In the genomic region with DNA sequence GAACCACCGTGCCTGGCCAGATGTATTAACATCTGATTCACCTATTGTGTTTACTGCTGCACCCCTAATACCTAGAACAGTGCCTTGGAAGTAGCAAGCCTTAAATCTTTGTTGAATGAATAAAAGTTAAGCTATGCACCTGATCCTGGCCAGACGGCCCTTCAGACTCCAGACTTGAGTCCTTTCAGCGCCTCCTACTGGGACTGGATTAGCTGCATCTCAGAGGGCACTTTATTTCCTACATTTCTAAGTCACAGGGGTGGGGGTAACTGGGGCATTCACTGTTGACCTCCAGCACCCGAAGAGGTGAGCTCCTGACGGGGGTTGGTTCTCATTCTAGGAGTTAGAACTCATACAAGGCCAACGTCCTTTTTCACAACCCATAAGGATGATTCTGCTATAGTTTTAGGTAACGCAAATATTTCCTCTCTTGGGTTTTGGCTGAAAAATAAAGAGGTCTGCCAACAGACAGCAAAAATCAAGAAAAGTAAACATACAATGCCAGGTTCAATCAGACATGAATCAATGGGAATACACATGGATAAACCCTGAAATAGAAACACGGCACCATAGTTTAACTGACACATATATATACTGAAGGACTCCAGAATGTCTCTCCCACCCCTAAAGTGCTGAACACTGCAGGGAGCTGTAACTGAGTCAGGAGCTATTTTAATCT, we compare ENCODE assay signal across 10 cellular contexts. TPM values are rescaled to one million over a fixed set of nuclear protein-coding genes. Genes with fewer than 3 reads are reported as not detected.
DNase-seq lines count a peak whose midpoint lies in the region; ATAC-seq, FAIRE-seq and TF ChIP-seq lines count a peak whose summit lies in the region.
"Had no signal": no experiment of that assay in that cellular context is flagged by ENCODE, and none has a peak within 500 bp of the region (broad histone marks: within the 10 kb centered on the region; RNA-seq: fewer than 3 reads in every experiment).

No MANE protein-coding gene starts in this region.

- TF ChIP-seq CTCF in endodermal cell (conservative IDR thresholded peaks at IDR 0.05), result peak; percentile 87
- TF ChIP-seq CTCF in nephron progenitor cell (IDR thresholded peaks at IDR 0.05), result peak; percentile 41

- H3K4me3 Mint-ChIP-seq in endodermal cell, result no peak overlapping the region
- no peak overlapping the region for H3K4me3 Mint-ChIP-seq in nephron progenitor cell

- 71 to 89% methylated on average over 3 to 8 of the region's 8 CpGs for WGBS in endodermal cell (ENCODE audit: insufficient coverage in 1 of 2, insufficient read length in 1 of 2), 2 experiments

- H3K36me3 ChIP-seq in endodermal cell (ENCODE audit: control insufficient read depth, insufficient read depth, low read length), result peaks cover 32% of the 10 kb centered on the region

- H3K9me3 Mint-ChIP-seq in endodermal cell, result no peaks in the 10 kb centered on the region
- H3K9me3 Mint-ChIP-seq in nephron progenitor cell, result no peaks in the 10 kb centered on the region

- H3K27me3 ChIP-seq in endodermal cell (ENCODE audit: control insufficient read depth, insufficient read depth, low read length, poor library complexity, severe bottlenecking), result no peaks in the 10 kb centered on the region

- no peak overlapping the region for H3K27ac ChIP-seq in endodermal cell (ENCODE audit: low read depth, low read length)

- H3K27ac Mint-ChIP-seq in endodermal cell, result no peak overlapping the region
- peak overlapping the region; percentile 20 for H3K27ac Mint-ChIP-seq in nephron progenitor cell

- H3K4me1 Mint-ChIP-seq in endodermal cell, result peaks cover 8% of the 10 kb centered on the region
- H3K4me1 Mint-ChIP-seq in nephron progenitor cell, result peaks cover 32% of the 10 kb centered on the region

- FAIRE-seq in GM12891 (lab: Jason Lieb, UNC), result no peak
- FAIRE-seq: GM19239 had no signal

- H3K36me3 Mint-ChIP-seq in endodermal cell (ENCODE audit: low read depth) (peaks cover 17% of the 10 kb centered on the region), nephron progenitor cell (ENCODE audit: low read depth) (peaks cover 16% of the 10 kb centered on the region)

- DNase-seq in EL (peak; percentile 25), M059J (ENCODE audit: low read depth) (peak; percentile 31), endodermal cell (peak; percentile 90), nephron progenitor cell (peak; percentile 10), GM12891 (ENCODE audit: insufficient read length, low spot score) (no peak)
- DNase-seq: left cardiac atrium had no signal

- no peak overlapping the region for H3K9ac ChIP-seq in endodermal cell (ENCODE audit: extremely low read depth, low read length, poor library complexity, severe bottlenecking)

- no peak for ATAC-seq in GM19328 (IDR thresholded peaks at IDR 0.05; ENCODE audit: unreplicated experiment)
- ATAC-seq in HG02798 (IDR thresholded peaks at IDR 0.05; ENCODE audit: poor library complexity, unreplicated experiment), result no peak
- ATAC-seq in HG03095 (IDR thresholded peaks at IDR 0.05; ENCODE audit: unreplicated experiment), result no peak
- ATAC-seq: left cardiac atrium had no signal

- no peak for TF ChIP-seq POLR2A in GM12891 (IDR thresholded peaks at IDR 0.05; ENCODE audit: low read depth, low read length)

- H3K27me3 Mint-ChIP-seq in endodermal cell (ENCODE audit: insufficient read depth), result no peaks in the 10 kb centered on the region
- H3K27me3 Mint-ChIP-seq in nephron progenitor cell (ENCODE audit: low read depth, poor library complexity), result peaks cover 3% of the 10 kb centered on the region

- H3K4me1 ChIP-seq in endodermal cell (ENCODE audit: control insufficient read depth, insufficient read depth, low read length), result peaks cover 2% of the 10 kb centered on the region

- H3K9me3 ChIP-seq in endodermal cell (ENCODE audit: control insufficient read depth, low read length), result no peaks in the 10 kb centered on the region

- H3K4me3 ChIP-seq in endodermal cell (ENCODE audit: low read length), result no peak overlapping the region

TF ChIP-seq in GM12891, 5 proteins besides CTCF, POLR2A, EP300 and RAD21:
- no peak for TF ChIP-seq TAF1 (IDR thresholded peaks at IDR 0.05; ENCODE audit: low read depth, low read length)
- no peak for TF ChIP-seq SPI1 (IDR thresholded peaks at IDR 0.05; ENCODE audit: low read depth, low read length)
- TF ChIP-seq PAX5 (IDR thresholded peaks at IDR 0.05; ENCODE audit: insufficient read depth, low read length, severe bottlenecking), result no peak

RNA-seq across cellular contexts. Expression of a gene that starts 48.0 kb away (rescaled TPM):
- total RNA-seq in M059J (2014; rRNA removed; shearing (Covaris generic)), result 10.4 and 19.5 TPM in 2 replicates
- total RNA-seq in endodermal cell, result 10 to 100 TPM; 79.4 to 83.4 TPM
- 55.8 TPM for polyA plus RNA-seq in endodermal cell (2013, experiment 1 of 2)
- 53.5 TPM for polyA plus RNA-seq in endodermal cell (2013, experiment 2 of 2)
- 1.7 TPM for polyA plus RNA-seq in GM12891 (2012; ENCODE audit: low read depth, missing spikeins)

RNA-seq across cellular contexts. Expression of a gene that starts 54.8 kb away (rescaled TPM):
- total RNA-seq in M059J (2014; rRNA removed; shearing (Covaris generic)), result 7.2 and 11.8 TPM in 2 replicates
- total RNA-seq in endodermal cell, result 10 to 100 TPM; 28.2 to 28.6 TPM
- 18.0 TPM for polyA plus RNA-seq in endodermal cell (2013, experiment 1 of 2)
- polyA plus RNA-seq in endodermal cell (2013, experiment 2 of 2), result 18.3 TPM
- 6.3 TPM for polyA plus RNA-seq in GM12891 (2012; ENCODE audit: low read depth, missing spikeins)

RNA-seq across cellular contexts. Expression of a gene that starts 59.1 kb away (rescaled TPM):
- total RNA-seq in M059J (2014; rRNA removed; shearing (Covaris generic)), result 2,206 and 2,326 TPM in 2 replicates
- 1,000 to 10,000 TPM; 1,695 to 1,720 TPM for total RNA-seq in endodermal cell
- 2,044 TPM for polyA plus RNA-seq in endodermal cell (2013, experiment 1 of 2)
- polyA plus RNA-seq in endodermal cell (2013, experiment 2 of 2), result 2,088 TPM
- polyA plus RNA-seq in GM12891 (2012; ENCODE audit: low read depth, missing spikeins), result 6,358 TPM
